In genomic region chr4:4789462-4789861, GRCh38 we compare ENCODE assay signal across 27 cellular contexts.
"Had no signal": no experiment of that assay in that cellular context is flagged by ENCODE, and none has a peak within 500 bp of the region (broad histone marks: within the 10 kb centered on the region; RNA-seq: fewer than 3 reads in every experiment).

No MANE protein-coding gene starts in this region.

- H3K36me3 ChIP-seq: adrenal gland, ascending aorta, brain microvascular endothelial cell, lower lobe of right lung, thyroid gland had no signal

- H3K27ac Mint-ChIP-seq: activated naive CD8-positive, alpha-beta T cell; activated T-cell treated with anti-CD3 and anti-CD28 coated beads, Interleukin-2, amount 50 U/mL, for 24 hours; activated T-helper 17 cell treated with anti-CD3 and anti-CD28 coated beads, Interleukin-2, amount 50 U/mL, for 72 hours; dendritic cell treated with granulocyte-macrophage colony-stimulating factor and Interleukin-4, amounts not matched to agents 40 ng/mL and 50 ng/mL, for 4 days; immature natural killer cell; stimulated activated naive CD8-positive, alpha-beta T cell treated with anti-CD3 and anti-CD28 coated beads, Interleukin-15, Interleukin-2, amounts not matched to agents 100 ng/mL and 50 ng/mL, for 24 hours; WTC11 had no signal

- H3K9ac ChIP-seq: parathyroid adenoma had no signal

- H3K9me3 ChIP-seq: ascending aorta, thyroid gland had no signal

- ATAC-seq: activated T-helper 17 cell treated with anti-CD3 and anti-CD28 coated beads, Interleukin-2, amount 50 U/mL, for 72 hours; left lobe of liver; lower lobe of right lung; mucosa of descending colon; right cardiac atrium; WTC11 had no signal

- H3K27me3 ChIP-seq: adrenal gland, ascending aorta, brain microvascular endothelial cell, hepatocyte, thyroid gland had no signal

- DNase-seq: activated CD8-positive, alpha-beta memory T cell treated with anti-CD3 and anti-CD28 coated beads for 24 hours; activated CD8-positive, alpha-beta memory T cell treated with anti-CD3 and anti-CD28 coated beads, Interleukin-2, amount 50 U/mL, for 4 hours; activated T-cell treated with anti-CD3 and anti-CD28 coated beads, Interleukin-2, amount 50 U/mL, for 24 hours; brain microvascular endothelial cell; caudate nucleus; effector CD8-positive, alpha-beta T cell; erythroblast; foreskin fibroblast; immature natural killer cell; lower lobe of right lung; mesendoderm; mucosa of descending colon; nucleus accumbens; right cardiac atrium; stimulated activated CD4-positive, alpha-beta T cell treated with anti-CD3 and anti-CD28 coated beads, Interleukin-4, amount 100 ng/mL, for 24 hours; substantia nigra; thyroid gland had no signal

- H3K4me3 ChIP-seq: adrenal gland, ascending aorta, hepatocyte, lower lobe of right lung, mucosa of descending colon, thyroid gland had no signal

- H3K27me3 Mint-ChIP-seq: activated T-cell treated with anti-CD3 and anti-CD28 coated beads, Interleukin-2, amount 50 U/mL, for 24 hours; dendritic cell treated with granulocyte-macrophage colony-stimulating factor and Interleukin-4, amounts not matched to agents 40 ng/mL and 50 ng/mL, for 4 days had no signal

- H3K27ac ChIP-seq: adrenal gland, ascending aorta, brain microvascular endothelial cell, hepatocyte, lower lobe of right lung, parathyroid adenoma, thyroid gland had no signal

- H3K4me2 ChIP-seq: hepatocyte had no signal

- H3K4me3 Mint-ChIP-seq: activated naive CD8-positive, alpha-beta T cell; activated T-cell treated with anti-CD3 and anti-CD28 coated beads, Interleukin-2, amount 50 U/mL, for 24 hours; activated T-helper 17 cell treated with anti-CD3 and anti-CD28 coated beads, Interleukin-2, amount 50 U/mL, for 72 hours; dendritic cell treated with granulocyte-macrophage colony-stimulating factor and Interleukin-4, amounts not matched to agents 40 ng/mL and 50 ng/mL, for 4 days; immature natural killer cell; stimulated activated naive CD8-positive, alpha-beta T cell treated with anti-CD3 and anti-CD28 coated beads, Interleukin-15, Interleukin-2, amounts not matched to agents 100 ng/mL and 50 ng/mL, for 24 hours; WTC11 had no signal

- H3K4me1 ChIP-seq: adrenal gland, ascending aorta, lower lobe of right lung, parathyroid adenoma, thyroid gland had no signal

- H3K4me1 Mint-ChIP-seq: activated T-helper 17 cell treated with anti-CD3 and anti-CD28 coated beads, Interleukin-2, amount 50 U/mL, for 72 hours had no signal
